ENCODE assay signal across 8 cellular contexts in genomic region chr11:111777094-111778046, GRCh38. TPM values are rescaled to one million over a fixed set of nuclear protein-coding genes. Genes with fewer than 3 reads are reported as not detected.
A peak's percentile ranks its signal among the peaks of the same experiment; 100 is the strongest.
DNase-seq lines count a peak whose midpoint lies in the region; ATAC-seq, FAIRE-seq and TF ChIP-seq lines count a peak whose summit lies in the region.

No MANE protein-coding gene starts in this region.

- H4K91ac ChIP-seq in mesenchymal stem cell (ENCODE audit: low read length): no peak overlapping the region

- intact Hi-C loops in posterior vena cava (cut with DNase I): loop anchor here (5.0 to 10.0 kb wide), 2 partner anchors 67 to 175 kb away; partner anchors contain the start of gene SIK2 (in 2 of the 2)

- ATAC-seq in RWPE2 (ENCODE audit: low read depth): peak; percentile 91

- H3K27me3 ChIP-seq in H7 (ENCODE audit: control insufficient read depth, insufficient read depth, low read length) (no peaks in the 10 kb centered on the region), RWPE2 (ENCODE audit: insufficient read depth, poor library complexity, severe bottlenecking) (no peaks in the 10 kb centered on the region), mesenchymal stem cell (ENCODE audit: control insufficient read depth in 1 of 2, insufficient read depth in 1 of 2, low read length in 2 of 2) (no peaks in the 10 kb centered on the region)

- H3K27ac ChIP-seq in RWPE2 (ENCODE audit: poor library complexity, severe bottlenecking): no peak overlapping the region
- H3K27ac ChIP-seq in mesenchymal stem cell (ENCODE audit: low read length, poor library complexity, severe bottlenecking): peak overlapping the region; percentile 44

- 87% methylated on average over 3 of the region's 4 CpGs for WGBS in mesenchymal stem cell

- peak; percentile 82 for TF ChIP-seq CTCF in RWPE2 (IDR thresholded peaks at IDR 0.05; ENCODE audit: poor library complexity, severe bottlenecking)

- peak; percentile 97 for FAIRE-seq in A204.1 (lab: Jason Lieb, UNC)

- H3K9me3 ChIP-seq in RWPE2 (ENCODE audit: severe bottlenecking) (no peaks in the 10 kb centered on the region), mesenchymal stem cell (ENCODE audit: control insufficient read depth, low read length) (no peaks in the 10 kb centered on the region)

- no peaks in the 10 kb centered on the region for H3K79me1 ChIP-seq in mesenchymal stem cell (replicated peaks; ENCODE audit: low read length, poor library complexity, severe bottlenecking)

- peak overlapping the region; percentile 0 for H3K9ac ChIP-seq in mesenchymal stem cell (ENCODE audit: low read length)

- H3K14ac ChIP-seq in mesenchymal stem cell (ENCODE audit: low read length in 2 of 2): no peak overlapping the region

- DNase-seq in G401 (ENCODE audit: low spot score): peak; percentile 90
- peak; percentile 43 for DNase-seq in H7
- peak; percentile 70 for DNase-seq in LoVo (ENCODE audit: low spot score)
- no peak for DNase-seq in RWPE2 (ENCODE audit: low spot score)
- DNase-seq in effector CD4-positive, alpha-beta T cell: peak; percentile 14
- DNase-seq in mesenchymal stem cell: peak; percentile 77
- DNase-seq in posterior vena cava (ENCODE audit: low spot score): no peak

- H3K18ac ChIP-seq in mesenchymal stem cell (ENCODE audit: low read depth in 1 of 2, low read length in 2 of 2): no peak overlapping the region

- H3K4me3 ChIP-seq in H7 (ENCODE audit: insufficient read depth, low read depth, low read length) (no peak overlapping the region), RWPE2 (ENCODE audit: severe bottlenecking) (no peak overlapping the region), mesenchymal stem cell (ENCODE audit: insufficient read depth in 1 of 2, low read depth in 1 of 2, low read length in 2 of 2) (no peak overlapping the region)

- no peak overlapping the region for H3K4ac ChIP-seq in mesenchymal stem cell (ENCODE audit: low read depth in 1 of 2, low read length in 2 of 2)

- H3K36me3 ChIP-seq in H7 (replicated peaks; ENCODE audit: control insufficient read depth, insufficient read depth, low read length) (no peaks in the 10 kb centered on the region), RWPE2 (ENCODE audit: low read depth) (no peaks in the 10 kb centered on the region), mesenchymal stem cell (ENCODE audit: control insufficient read depth in 1 of 2, insufficient read depth in 2 of 2, low read depth in 1 of 2, low read length in 2 of 2) (no peaks in the 10 kb centered on the region)

- H3K4me2 ChIP-seq in mesenchymal stem cell (ENCODE audit: low read length, poor library complexity, severe bottlenecking): no peak overlapping the region

- peak overlapping the region; percentile 20 for H4K8ac ChIP-seq in mesenchymal stem cell (ENCODE audit: low read length)

- no peak overlapping the region for H2BK12ac ChIP-seq in mesenchymal stem cell (ENCODE audit: low read length in 2 of 2)

- H2AFZ ChIP-seq in mesenchymal stem cell (ENCODE audit: low read depth, low read length): no peak overlapping the region

- no peak overlapping the region for H2AK5ac ChIP-seq in mesenchymal stem cell (ENCODE audit: low read length, severe bottlenecking)

- no peaks in the 10 kb centered on the region for H3K4me1 ChIP-seq in RWPE2 (ENCODE audit: insufficient read depth, poor library complexity, severe bottlenecking)
- peaks cover 5% of the 10 kb centered on the region for H3K4me1 ChIP-seq in mesenchymal stem cell (ENCODE audit: control insufficient read depth, insufficient read depth, low read depth, low read length)

- no peak overlapping the region for H2BK120ac ChIP-seq in mesenchymal stem cell (ENCODE audit: low read depth, low read length)

- no peak overlapping the region for H2BK15ac ChIP-seq in mesenchymal stem cell (ENCODE audit: low read depth, poor library complexity, severe bottlenecking)

- H3K23ac ChIP-seq in mesenchymal stem cell (ENCODE audit: low read length in 2 of 2): no peak overlapping the region

- in situ Hi-C loops in G401 (cut with HindIII; ENCODE audit: low sequenced_read_pairs): no loop called here

- peak overlapping the region; percentile 2 for H2BK5ac ChIP-seq in mesenchymal stem cell (ENCODE audit: low read depth, low read length, poor library complexity, severe bottlenecking)

RNA-seq across cellular contexts. Expression of gene PPP2R1B, which starts 11.2 kb away (rescaled TPM):
- total RNA-seq in G401 (2014; rRNA removed; shearing (Covaris generic)): 115 and 118 TPM in 2 replicates
- 58.9 and 59.6 TPM in 2 replicates for total RNA-seq in H7 (2014; rRNA removed; shearing (Covaris generic))
- polyA plus RNA-seq in mesenchymal stem cell (2013, experiment 1 of 2): 14.9 TPM
- 14.7 TPM for polyA plus RNA-seq in mesenchymal stem cell (2013, experiment 2 of 2)
- 10 to 100 TPM; 16.7 to 22.5 TPM for total RNA-seq in posterior vena cava

Comparison
In these comparisons a context has a peak if more than half of its experiments do, and no peak if none do; other contexts are left out.
1. DNase-seq: peak in G401 (single experiment), H7 (single experiment), LoVo (single experiment), effector CD4-positive, alpha-beta T cell (single experiment) and mesenchymal stem cell (single experiment); none in RWPE2 (single experiment) and posterior vena cava (single experiment).